ENCODE assay signal across 8 cellular contexts in the genomic region with DNA sequence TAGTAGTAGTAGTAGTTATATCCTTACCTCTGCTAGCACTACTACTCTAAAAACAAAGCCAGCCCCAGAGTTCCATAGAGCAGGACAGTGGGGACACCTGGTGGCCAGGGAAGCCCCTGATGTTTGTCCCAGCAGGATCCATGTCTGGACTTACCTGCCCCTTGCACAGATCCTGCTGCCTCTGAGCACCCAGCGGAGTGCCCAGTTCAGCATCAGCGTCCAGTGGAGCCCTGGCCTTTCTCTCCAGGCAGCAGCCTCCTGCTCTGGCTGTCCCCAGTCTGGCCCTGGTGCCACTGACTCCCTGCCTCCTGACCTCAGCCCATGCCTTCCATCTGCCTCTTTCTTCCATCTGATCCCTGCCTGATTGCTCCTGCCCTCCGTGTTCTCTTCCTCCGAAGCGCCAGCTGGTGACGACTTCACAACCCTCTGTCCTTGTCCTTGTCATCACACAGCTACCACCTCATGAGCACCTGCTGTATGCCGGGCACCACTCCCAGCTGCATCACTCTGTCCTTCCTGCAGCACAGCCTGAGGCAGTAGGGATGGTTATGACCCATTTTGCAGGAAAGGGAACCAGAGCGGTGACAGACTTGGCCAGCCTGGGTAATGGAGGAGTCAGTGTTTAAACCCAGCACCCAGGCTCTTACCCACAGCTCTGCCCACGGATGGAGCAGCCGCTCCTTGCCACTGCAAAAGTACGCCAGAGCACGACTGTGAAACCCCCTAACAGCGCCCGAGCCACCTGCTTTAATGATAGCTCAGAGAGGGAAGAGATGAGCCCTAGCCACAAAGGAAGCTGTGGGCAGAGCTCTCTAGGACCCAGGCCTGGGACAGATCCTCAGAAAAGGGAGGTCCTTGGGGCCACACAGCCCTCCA. TPM values are rescaled to one million over a fixed set of nuclear protein-coding genes. Genes with fewer than 3 reads are reported as not detected.
DNase-seq lines count a peak whose midpoint lies in the region; ATAC-seq and TF ChIP-seq lines count a peak whose summit lies in the region.

No MANE protein-coding gene starts in this region.

- H3K4me3 ChIP-seq in AG04450 (ENCODE audit: low read depth, low read length): no peak overlapping the region
- H3K4me3 ChIP-seq in HAP-1: no peak overlapping the region
- H3K4me3 ChIP-seq in esophagus squamous epithelium: no peak overlapping the region
- H3K4me3 ChIP-seq in neuronal stem cell (ENCODE audit: low read length in 2 of 2): peak overlapping the region in 1 of 2 donors; percentile 54
- H3K4me3 ChIP-seq in aorta (ENCODE audit: low read length in 2 of 2): no peak overlapping the region

- POLR2A ChIA-PET in AG04450 (lab: Yijun Ruan, JAX): interaction anchor here (0.6 kb wide), 1 partner anchor 461 kb away, joined by 4 read pairs; no protein-coding TSS in a partner anchor

- H3K23ac ChIP-seq in neuronal stem cell (ENCODE audit: low read depth, low read length, poor library complexity): peak overlapping the region; percentile 89

- in situ Hi-C loops in HAP-1 (cut with MboI; ENCODE audit: low sequenced_read_pairs): no loop called here

- intact Hi-C loops in esophagus squamous epithelium (cut with DNase I): no loop called here
- intact Hi-C loops in aorta (cut with DNase I): loop anchor here (5.0 to 10.0 kb wide), 2 partner anchors 192 to 194 kb away; a partner anchor contains a TSS

- H3K14ac ChIP-seq in neuronal stem cell (ENCODE audit: low read length): peak overlapping the region; percentile 47

- peak overlapping the region; percentile 82 for H2BK12ac ChIP-seq in neuronal stem cell (ENCODE audit: low read length)

- CTCF ChIA-PET in AG04450 (lab: Charles Lee): interaction anchor here (0.6 to 1.6 kb wide), 4 partner anchors 11 to 193 kb away, joined by 3 to 6 read pairs (median 4); no protein-coding TSS in a partner anchor

- TF ChIP-seq CTCF in AG04450 (IDR thresholded peaks at IDR 0.05; ENCODE audit: low read depth, low read length): peak; percentile 64
- TF ChIP-seq CTCF in esophagus squamous epithelium (IDR thresholded peaks at IDR 0.05): peak in 5 of 6 experiments; percentile 18 to 49 (median 37)

- H3K4me1 ChIP-seq in HAP-1 (no peaks in the 10 kb centered on the region), esophagus squamous epithelium (no peaks in the 10 kb centered on the region), neuronal stem cell (ENCODE audit: control insufficient read depth in 2 of 2, insufficient read depth in 1 of 2, low read depth in 1 of 2, low read length in 2 of 2) (no peaks in the 10 kb centered on the region), aorta (ENCODE audit: control insufficient read depth in 1 of 2, insufficient read depth in 2 of 2, low read length in 2 of 2) (no peaks in the 10 kb centered on the region)

- peak overlapping the region; percentile 93 for H3K4ac ChIP-seq in neuronal stem cell (ENCODE audit: low read length)

- peak overlapping the region; percentile 19 for H2BK5ac ChIP-seq in neuronal stem cell (ENCODE audit: low read length)

- no peak overlapping the region for H3K4me2 ChIP-seq in neuronal stem cell (ENCODE audit: insufficient read depth, low read length, poor library complexity, severe bottlenecking)

- DNase-seq in AG04450 (ENCODE audit: low read depth, low spot score) (no peak), HAP-1 (ENCODE audit: low spot score in 2 of 2) (peak; percentile 11 to 61), NCI-H774 (lab: John Stamatoyannopoulos, UW) (peak; percentile 58), esophagus squamous epithelium (lab: John Stamatoyannopoulos, UW) (no peak), neuronal stem cell (ENCODE audit: low spot score) (no peak), aorta (peak; percentile 49 to 78)
- DNase-seq in activated CD8-positive, alpha-beta memory T cell treated with anti-CD3 and anti-CD28 coated beads, Interleukin-2, amount 50 U/mL, for 4 hours: peak; percentile 69

- no peak overlapping the region for H4K91ac ChIP-seq in neuronal stem cell (ENCODE audit: low read depth, low read length, poor library complexity)

- peak overlapping the region; percentile 82 for H4K8ac ChIP-seq in neuronal stem cell (ENCODE audit: low read depth, low read length)

- ATAC-seq in aorta (ENCODE audit: low FRiP score): peak; percentile 44
- no peak for ATAC-seq in HG03135 (IDR thresholded peaks at IDR 0.05; ENCODE audit: unreplicated experiment)

- no peaks in the 10 kb centered on the region for H3K79me1 ChIP-seq in neuronal stem cell (ENCODE audit: low read depth, low read length)

- H2BK15ac ChIP-seq in neuronal stem cell (ENCODE audit: low read length): peak overlapping the region; percentile 83

- H3K36me3 ChIP-seq in HAP-1 (replicated peaks) (no peaks in the 10 kb centered on the region), esophagus squamous epithelium (no peaks in the 10 kb centered on the region), neuronal stem cell (replicated peaks in 1 of 2; ENCODE audit: control insufficient read depth in 2 of 2, insufficient read depth in 2 of 2, low read length in 2 of 2) (no peaks in the 10 kb centered on the region), aorta (ENCODE audit: control insufficient read depth in 1 of 2, insufficient read depth in 2 of 2, low read length in 1 of 2) (no peaks in the 10 kb centered on the region)

- 62 to 66% methylated on average over 7 to 13 of the region's 14 CpGs for WGBS in esophagus squamous epithelium, 2 donors
- WGBS in neuronal stem cell (ENCODE audit: extremely low coverage in 2 of 2, insufficient read length in 2 of 2, insufficient replicate concordance in 1 of 2), 2 donors: no CpG with 5 or more reads among the region's 14 CpGs
- WGBS in aorta, 2 donors: 72 to 79% methylated on average over 14 of the region's 14 CpGs

- no peaks in the 10 kb centered on the region; the same call in 1 of the 2 replicates for H3K9me3 ChIP-seq in AG04450 (ENCODE audit: control insufficient read depth, insufficient read depth, low read length)
- H3K9me3 ChIP-seq in HAP-1: no peaks in the 10 kb centered on the region
- H3K9me3 ChIP-seq in esophagus squamous epithelium: no peaks in the 10 kb centered on the region
- peaks cover 2 to 3% of the 10 kb centered on the region in 2 donors for H3K9me3 ChIP-seq in neuronal stem cell (replicated peaks in 1 of 2; ENCODE audit: control insufficient read depth in 2 of 2, insufficient read depth in 1 of 2, low read depth in 1 of 2, low read length in 2 of 2)
- H3K9me3 ChIP-seq in aorta (ENCODE audit: control insufficient read depth, low read length): no peaks in the 10 kb centered on the region

- H3K27ac ChIP-seq in AG04450 (ENCODE audit: low read depth, low read length) (no peak overlapping the region), esophagus squamous epithelium (no peak overlapping the region), neuronal stem cell (replicated peaks; ENCODE audit: low read length) (no peak overlapping the region), aorta (ENCODE audit: low read depth in 1 of 2, low read length in 2 of 2) (no peak overlapping the region)

- TF ChIP-seq POLR2A in esophagus squamous epithelium (IDR thresholded peaks at IDR 0.05): no peak

- peaks cover 17% of the 10 kb centered on the region for H3K27me3 ChIP-seq in AG04450 (ENCODE audit: control insufficient read depth, insufficient read depth, low read length)
- H3K27me3 ChIP-seq in HAP-1 (ENCODE audit: low read depth): peaks cover 10% of the 10 kb centered on the region; the same call in 1 of the 2 replicates
- peaks cover 0 to 48% (median 0%) of the 10 kb centered on the region in 4 donors for H3K27me3 ChIP-seq in esophagus squamous epithelium
- H3K27me3 ChIP-seq in neuronal stem cell (ENCODE audit: control insufficient read depth in 3 of 3, insufficient read depth in 3 of 3, low read depth in 1 of 3, low read length in 3 of 3): peaks cover 0 to 2% (median 0%) of the 10 kb centered on the region in 3 experiments
- no peaks in the 10 kb centered on the region for H3K27me3 ChIP-seq in aorta (ENCODE audit: control insufficient read depth in 1 of 2, insufficient read depth in 2 of 2, low read length in 1 of 2)

- H2AK5ac ChIP-seq in neuronal stem cell (ENCODE audit: low read depth, low read length): peak overlapping the region; percentile 86

- H2BK120ac ChIP-seq in neuronal stem cell (ENCODE audit: low read depth, low read length): no peak overlapping the region

- peak overlapping the region; percentile 52 for H3K18ac ChIP-seq in neuronal stem cell (ENCODE audit: low read length)

- H2AFZ ChIP-seq in neuronal stem cell (ENCODE audit: low read length): no peak overlapping the region

- H3K9ac ChIP-seq in neuronal stem cell (ENCODE audit: low read depth, low read length, poor library complexity): peak overlapping the region; percentile 70

RNA-seq across cellular contexts. Expression of a gene that starts 11.5 kb away (rescaled TPM):
- 1.3 and 2.2 TPM in 2 replicates for polyA plus RNA-seq in AG04450 (2011; rRNA removed)
- 1.8 and 3.5 TPM in 2 replicates for polyA minus RNA-seq in AG04450 (2011; rRNA and poly(A)+ RNA removed)
- total RNA-seq in esophagus squamous epithelium: under 1 TPM in 2 of 4 donors, not detected in 2; 0.26 to 0.57 TPM
- polyA plus RNA-seq in neuronal stem cell (2013, experiment 1 of 2): 3.8 TPM
- polyA plus RNA-seq in neuronal stem cell (2013, experiment 2 of 2): 3.7 TPM
- 1 to 10 TPM in 1 of 2 donors, under 1 TPM in 1; 0.84 to 3.0 TPM for total RNA-seq in aorta
- 1 to 10 TPM in 1 of 2 donors, not detected in 1; 2.0 TPM for polyA plus RNA-seq in aorta

Comparison
In these comparisons a context has a peak if more than half of its experiments do, and no peak if none do; other contexts are left out.
1. DNase-seq: peak in HAP-1 (2 of 2), NCI-H774 (single experiment), activated CD8-positive, alpha-beta memory T cell treated with anti-CD3 and anti-CD28 coated beads, Interleukin-2, amount 50 U/mL, for 4 hours (single experiment) and aorta (2 of 2); none in AG04450 (single experiment), esophagus squamous epithelium (single experiment) and neuronal stem cell (single experiment).